ENCODE assay signal across 18 cellular contexts in genomic region chr4:174215055-174215454, GRCh38.
DNase-seq lines count a peak whose midpoint lies in the region; ATAC-seq, FAIRE-seq and TF ChIP-seq lines count a peak whose summit lies in the region.
"Had no signal": no experiment of that assay in that cellular context is flagged by ENCODE, and none has a peak within 500 bp of the region (broad histone marks: within the 10 kb centered on the region; RNA-seq: fewer than 3 reads in every experiment).

No MANE protein-coding gene starts in this region.

- H2AFZ ChIP-seq in neural progenitor cell (replicated peaks), result no peak overlapping the region

- H3K27ac ChIP-seq in neural progenitor cell, result no peak overlapping the region
- H3K27ac ChIP-seq: SJSA1 had no signal

- no peak for DNase-seq in HFFc6
- no peak for DNase-seq in neural progenitor cell (ENCODE audit: low spot score)
- DNase-seq in D341Med (ENCODE audit: low spot score), result no peak
- DNase-seq in NOMO-1 (lab: John Stamatoyannopoulos, UW; ENCODE audit: unreplicated experiment in 2 of 2), result no peak
- DNase-seq: anterior cingulate cortex; cerebellar nuclear complex; effector memory CD8-positive, alpha-beta T cell; hypothalamus; left colon; NCI-H1105; nucleus accumbens; PC-3; stimulated activated CD4-positive, alpha-beta T cell treated with anti-CD3 and anti-CD28 coated beads, Interleukin-4, amount 100 ng/mL, for 1 hour; substantia nigra had no signal

- no peak for ATAC-seq in HG02678 (IDR thresholded peaks at IDR 0.05; ENCODE audit: unreplicated experiment)
- ATAC-seq: effector memory CD8-positive, alpha-beta T cell; left colon; PC-3 had no signal

- TF ChIP-seq CTCF in HFFc6 (IDR thresholded peaks at IDR 0.05) (no peak), neural progenitor cell (IDR thresholded peaks at IDR 0.05) (no peak)

- H3K4me1 ChIP-seq in neural progenitor cell, result peaks cover 23% of the 10 kb centered on the region

- H3K4me3 Mint-ChIP-seq in HFFc6, result 0 out of 2 replicates have a peak overlapping the region, but pooled peaks have one; percentile 0
- no peak overlapping the region for H3K4me3 Mint-ChIP-seq in neural progenitor cell

- H3F3A ChIP-seq in neural progenitor cell (ENCODE audit: low read depth), result peaks cover 29% of the 10 kb centered on the region

- H3K9me3 ChIP-seq in neural progenitor cell (ENCODE audit: low read depth), result no peaks in the 10 kb centered on the region
- H3K9me3 ChIP-seq: SJSA1 had no signal

- peak overlapping the region; percentile 72 for H3K4me2 ChIP-seq in neural progenitor cell

- no peaks in the 10 kb centered on the region for H3K79me2 ChIP-seq in neural progenitor cell (ENCODE audit: low read depth)

- H3K4me1 Mint-ChIP-seq in HFFc6 (ENCODE audit: low read depth), result peaks cover 62% of the 10 kb centered on the region
- peaks cover 20% of the 10 kb centered on the region for H3K4me1 Mint-ChIP-seq in neural progenitor cell

- peaks cover 3% of the 10 kb centered on the region; the same call in 1 of the 2 replicates for H3K9me3 Mint-ChIP-seq in HFFc6
- no peaks in the 10 kb centered on the region for H3K9me3 Mint-ChIP-seq in neural progenitor cell
- H3K9me3 Mint-ChIP-seq: effector memory CD8-positive, alpha-beta T cell had no signal

- H3K36me3 Mint-ChIP-seq in HFFc6 (ENCODE audit: low read depth), result peaks cover 4% of the 10 kb centered on the region; the same call in 1 of the 2 replicates
- H3K36me3 Mint-ChIP-seq in neural progenitor cell, result no peaks in the 10 kb centered on the region

- no peak overlapping the region for H3K9ac ChIP-seq in neural progenitor cell

- H3K27me3 ChIP-seq in neural progenitor cell, result peaks cover 100% of the 10 kb centered on the region

- H3K36me3 ChIP-seq in neural progenitor cell, result no peaks in the 10 kb centered on the region
- H3K36me3 ChIP-seq: SJSA1 had no signal

- FAIRE-seq in G401.6 (lab: Jason Lieb, UNC), result peak; percentile 98
- FAIRE-seq in endometrium (lab: Jason Lieb, UNC), result peak; percentile 58

- peaks cover 71% of the 10 kb centered on the region for H4K20me1 ChIP-seq in neural progenitor cell (ENCODE audit: low read depth)

- H3K27me3 Mint-ChIP-seq in HFFc6 (ENCODE audit: insufficient read depth) (peaks cover 58% of the 10 kb centered on the region), neural progenitor cell (ENCODE audit: insufficient read depth, low read depth) (peaks cover 94% of the 10 kb centered on the region)

- H3K4me3 ChIP-seq in neural progenitor cell, result peak overlapping the region; percentile 42
- H3K4me3 ChIP-seq: SJSA1 had no signal

- H3K27ac Mint-ChIP-seq in HFFc6, result no peak overlapping the region
- H3K27ac Mint-ChIP-seq in neural progenitor cell, result no peak overlapping the region
